ENCODE assay signal across 8 cellular contexts in genomic region chr10:32053392-32053791, GRCh38. TPM values are rescaled to one million over a fixed set of nuclear protein-coding genes. Genes with fewer than 3 reads are reported as not detected.
A peak's percentile ranks its signal among the peaks of the same experiment; 100 is the strongest.
DNase-seq lines count a peak whose midpoint lies in the region; TF ChIP-seq lines count a peak whose summit lies in the region.
"Not testable (repeated sequence)": the region's sequence is repeated elsewhere in the genome, so short reads cannot be mapped to it uniquely, and the experiment has no call there.

No MANE protein-coding gene starts in this region.

- H3K27me3 Mint-ChIP-seq in CD8-positive, alpha-beta memory T cell; activated CD4-positive, alpha-beta memory T cell treated with anti-CD3 and anti-CD28 coated beads for 36 hours: not testable (repeated sequence)
- H3K27me3 Mint-ChIP-seq in brain = peaks cover 13% of the 10 kb centered on the region

- 80% methylated on average over 11 of the region's 11 CpGs for WGBS in mesenchymal stem cell
- WGBS in prostate gland = 83% methylated on average over 11 of the region's 11 CpGs
- 58 to 72% methylated on average over 7 to 11 of the region's 11 CpGs for WGBS in transverse colon (ENCODE audit: low coverage in 1 of 2), 2 donors

- H3K27me3 ChIP-seq in CD8-positive, alpha-beta memory T cell (ENCODE audit: insufficient read depth, low read length, poor library complexity, severe bottlenecking); MG63; mesenchymal stem cell (ENCODE audit: control insufficient read depth in 1 of 2, insufficient read depth in 1 of 2, low read length in 2 of 2); prostate gland (replicated peaks; ENCODE audit: insufficient read depth); transverse colon: not testable (repeated sequence)

- not testable (repeated sequence) for H3K14ac ChIP-seq in mesenchymal stem cell (ENCODE audit: low read length in 2 of 2)

- not testable (repeated sequence) for H3K18ac ChIP-seq in mesenchymal stem cell (ENCODE audit: low read depth in 1 of 2, low read length in 2 of 2)

- H3K79me1 ChIP-seq in mesenchymal stem cell (replicated peaks; ENCODE audit: low read length, poor library complexity, severe bottlenecking) = not testable (repeated sequence)

- not testable (repeated sequence) for H2BK15ac ChIP-seq in mesenchymal stem cell (ENCODE audit: low read depth, poor library complexity, severe bottlenecking)

- not testable (repeated sequence) for TF ChIP-seq POLR2A in prostate gland (IDR thresholded peaks at IDR 0.05); transverse colon (IDR thresholded peaks at IDR 0.05)

- CTCF ChIA-PET in CD8-positive, alpha-beta memory T cell (lab: Charles Lee) = interaction anchor here (1.1 kb wide), 1 partner anchor 293 kb away, joined by 3 read pairs; no protein-coding TSS in a partner anchor
- CTCF ChIA-PET in activated CD4-positive, alpha-beta memory T cell treated with anti-CD3 and anti-CD28 coated beads for 36 hours (lab: Charles Lee) = interaction anchor here (0.6 to 1.0 kb wide), 2 partner anchors 50 to 138 kb away, joined by 3 to 5 read pairs; no protein-coding TSS in a partner anchor

- H2BK12ac ChIP-seq in mesenchymal stem cell (ENCODE audit: low read length in 2 of 2) = not testable (repeated sequence)

- peak overlapping the region; percentile 67 for H3K4me3 ChIP-seq in CD8-positive, alpha-beta memory T cell (ENCODE audit: low read length)
- peak overlapping the region; percentile 83 for H3K4me3 ChIP-seq in MG63
- H3K4me3 ChIP-seq in fibroblast of mammary gland (ENCODE audit: control insufficient read depth, low read depth, low read length) = peak overlapping the region; percentile 91
- H3K4me3 ChIP-seq in mesenchymal stem cell (ENCODE audit: insufficient read depth in 1 of 2, low read depth in 1 of 2, low read length in 2 of 2) = peak overlapping the region in 1 of 2 experiments; percentile 83
- peak overlapping the region; percentile 66 to 97 for H3K4me3 ChIP-seq in prostate gland
- peak overlapping the region in 3 of 4 donors; percentile 69 to 87 (median 79) for H3K4me3 ChIP-seq in transverse colon

- H3K4me1 Mint-ChIP-seq in CD8-positive, alpha-beta memory T cell = peaks cover 71 to 82% (median 81%) of the 10 kb centered on the region in 3 donors
- peaks cover 60% of the 10 kb centered on the region for H3K4me1 Mint-ChIP-seq in activated CD4-positive, alpha-beta memory T cell treated with anti-CD3 and anti-CD28 coated beads for 36 hours (ENCODE audit: low read depth)
- H3K4me1 Mint-ChIP-seq in brain = peaks cover 70% of the 10 kb centered on the region

- H2AK5ac ChIP-seq in mesenchymal stem cell (ENCODE audit: low read length, severe bottlenecking) = not testable (repeated sequence)

- not testable (repeated sequence) for H4K8ac ChIP-seq in mesenchymal stem cell (ENCODE audit: low read length)

- not testable (repeated sequence) for H3K36me3 ChIP-seq in CD8-positive, alpha-beta memory T cell (ENCODE audit: insufficient read depth, low read length); mesenchymal stem cell (ENCODE audit: control insufficient read depth in 1 of 2, insufficient read depth in 2 of 2, low read depth in 1 of 2, low read length in 2 of 2); prostate gland; transverse colon
- H3K36me3 ChIP-seq in MG63 = peaks cover 29% of the 10 kb centered on the region

- peaks cover 67% of the 10 kb centered on the region for H3K4me1 ChIP-seq in CD8-positive, alpha-beta memory T cell (ENCODE audit: insufficient read depth, low read length)
- H3K4me1 ChIP-seq in mesenchymal stem cell (ENCODE audit: control insufficient read depth, insufficient read depth, low read depth, low read length); prostate gland (replicated peaks): not testable (repeated sequence)
- H3K4me1 ChIP-seq in transverse colon = peaks cover 12 to 71% (median 47%) of the 10 kb centered on the region in 4 donors

- H2BK120ac ChIP-seq in mesenchymal stem cell (ENCODE audit: low read depth, low read length) = not testable (repeated sequence)

- POLR2A ChIA-PET in CD8-positive, alpha-beta memory T cell (lab: Charles Lee) = interaction anchor here (0.6 kb wide), 1 partner anchor 10 kb away, joined by 4 read pairs; no protein-coding TSS in a partner anchor
- POLR2A ChIA-PET in activated CD4-positive, alpha-beta memory T cell treated with anti-CD3 and anti-CD28 coated beads for 36 hours (lab: Charles Lee) = interaction anchor here (0.7 to 1.0 kb wide), 2 partner anchors 123 to 263 kb away, joined by 3 read pairs; no protein-coding TSS in a partner anchor

- intact Hi-C loops in activated CD4-positive, alpha-beta memory T cell treated with anti-CD3 and anti-CD28 coated beads for 36 hours (cut with micrococcal nuclease) = loop anchor here (5.0 to 10.0 kb wide), 2 partner anchors 46 to 901 kb away; partner anchors contain the start of gene ITGB1
- intact Hi-C loops in prostate gland (cut with DNase I) (loop anchor here (10.0 kb wide), 3 partner anchors 129 to 321 kb away; partner anchors contain the start of genes ARHGAP12 and EPC1), transverse colon (cut with DNase I; ENCODE audit: low total_unique reads) (loop anchor here (10.0 kb wide), 1 partner anchor 291 kb away; the partner anchor contains the start of gene EPC1)

- not testable (repeated sequence) for H4K91ac ChIP-seq in mesenchymal stem cell (ENCODE audit: low read length)

- peak overlapping the region; percentile 47 for H3K4me2 ChIP-seq in mesenchymal stem cell (ENCODE audit: low read length, poor library complexity, severe bottlenecking)

- H3K4me3 Mint-ChIP-seq in CD8-positive, alpha-beta memory T cell = peak overlapping the region; percentile 74 to 100 (median 98)
- H3K4me3 Mint-ChIP-seq in activated CD4-positive, alpha-beta memory T cell treated with anti-CD3 and anti-CD28 coated beads for 36 hours = peak overlapping the region; percentile 96
- peak overlapping the region; percentile 95 to 99 (median 97) for H3K4me3 Mint-ChIP-seq in brain

- peaks cover 0 to 29% (median 2%) of the 10 kb centered on the region in 3 donors for H3K36me3 Mint-ChIP-seq in CD8-positive, alpha-beta memory T cell
- peaks cover 15% of the 10 kb centered on the region for H3K36me3 Mint-ChIP-seq in activated CD4-positive, alpha-beta memory T cell treated with anti-CD3 and anti-CD28 coated beads for 36 hours
- peaks cover 14% of the 10 kb centered on the region for H3K36me3 Mint-ChIP-seq in brain

- not testable (repeated sequence) for DNase-seq in CD8-positive, alpha-beta memory T cell; MG63; activated CD4-positive, alpha-beta memory T cell treated with anti-CD3 and anti-CD28 coated beads for 36 hours; fibroblast of mammary gland (ENCODE audit: low read depth); mesenchymal stem cell; prostate gland (ENCODE audit: low spot score); transverse colon

- not testable (repeated sequence) for H3K23ac ChIP-seq in mesenchymal stem cell (ENCODE audit: low read length in 2 of 2)

- in situ Hi-C loops in transverse colon (cut with MboI; ENCODE audit: low pct_ligation_motif_present in 1 of 4, low pct_unique_long_range_greater_than_20kb in 1 of 4, low sequenced_read_pairs in 3 of 4) = loop anchor here in 1 of 4 donors (10.0 kb wide), 1 partner anchor 291 kb away; the partner anchor contains the start of gene EPC1

- not testable (repeated sequence) for TF ChIP-seq EP300 in transverse colon (IDR thresholded peaks at IDR 0.05; ENCODE audit: low read depth)

- peak overlapping the region; percentile 93 for H3K9ac ChIP-seq in mesenchymal stem cell (ENCODE audit: low read length)

- not testable (repeated sequence) for H3K9me3 Mint-ChIP-seq in CD8-positive, alpha-beta memory T cell; activated CD4-positive, alpha-beta memory T cell treated with anti-CD3 and anti-CD28 coated beads for 36 hours; brain

- not testable (repeated sequence) for H3K4ac ChIP-seq in mesenchymal stem cell (ENCODE audit: low read depth in 1 of 2, low read length in 2 of 2)

- H3K27ac ChIP-seq in CD8-positive, alpha-beta memory T cell (ENCODE audit: low read depth, low read length); mesenchymal stem cell (ENCODE audit: low read length, poor library complexity, severe bottlenecking); prostate gland: not testable (repeated sequence)
- H3K27ac ChIP-seq in transverse colon = peak overlapping the region; percentile 96 to 98 (median 96)

- not testable (repeated sequence) for H2BK5ac ChIP-seq in mesenchymal stem cell (ENCODE audit: low read depth, low read length, poor library complexity, severe bottlenecking)

- H3K9me3 ChIP-seq in CD8-positive, alpha-beta memory T cell (ENCODE audit: low read length); MG63; mesenchymal stem cell (ENCODE audit: control insufficient read depth, low read length); prostate gland; transverse colon: not testable (repeated sequence)

- H2AFZ ChIP-seq in mesenchymal stem cell (ENCODE audit: low read depth, low read length) = not testable (repeated sequence)

- peak overlapping the region in 4 of 8 donors; percentile 17 to 90 (median 51) for H3K27ac Mint-ChIP-seq in CD8-positive, alpha-beta memory T cell
- H3K27ac Mint-ChIP-seq in activated CD4-positive, alpha-beta memory T cell treated with anti-CD3 and anti-CD28 coated beads for 36 hours = peak overlapping the region; percentile 23
- H3K27ac Mint-ChIP-seq in brain = peak overlapping the region in 2 of 5 experiments; percentile 69 to 99

- TF ChIP-seq CTCF in brain (conservative IDR thresholded peaks at IDR 0.05); fibroblast of mammary gland (conservative IDR thresholded peaks at IDR 0.05; ENCODE audit: control insufficient read depth, insufficient read depth, low read depth, low read length); prostate gland (IDR thresholded peaks at IDR 0.05); transverse colon (IDR thresholded peaks at IDR 0.05): not testable (repeated sequence)

RNA-seq across cellular contexts. Expression of gene KIF5B, which starts 2.8 kb away (rescaled TPM):
- total RNA-seq in CD8-positive, alpha-beta memory T cell = 10 to 100 TPM; 97.4 to 98.5 TPM
- polyA plus RNA-seq in CD8-positive, alpha-beta memory T cell = 26.1 TPM
- total RNA-seq in MG63 (2014; rRNA removed; shearing (Covaris generic); ENCODE audit: low replicate concordance) = 27.7 and 52.2 TPM in 2 replicates
- 10 to 100 TPM; 73.9 to 75.2 TPM for total RNA-seq in activated CD4-positive, alpha-beta memory T cell treated with anti-CD3 and anti-CD28 coated beads for 36 hours
- 47.4 TPM for polyA plus RNA-seq in brain (ENCODE audit: insufficient read depth, low read depth, low replicate concordance)
- polyA plus RNA-seq in mesenchymal stem cell (2013, experiment 1 of 2) = 87.3 TPM
- polyA plus RNA-seq in mesenchymal stem cell (2013, experiment 2 of 2) = 89.5 TPM
- total RNA-seq in prostate gland = 100 to 1,000 TPM in 1 of 2 donors, 10 to 100 TPM in 1; 98.2 to 102 TPM
- 100 to 1,000 TPM in 3 of 4 donors, 10 to 100 TPM in 1; 77.1 to 166 (median 135) TPM for total RNA-seq in transverse colon
